In genomic region chr7:127578711-127579275, GRCh38 we compare ENCODE assay signal across 14 cellular contexts. TPM values are rescaled to one million over a fixed set of nuclear protein-coding genes. Genes with fewer than 3 reads are reported as not detected.
A peak's percentile ranks its signal among the peaks of the same experiment; 100 is the strongest.
DNase-seq lines count a peak whose midpoint lies in the region; ATAC-seq and TF ChIP-seq lines count a peak whose summit lies in the region.
"Had no signal": no experiment of that assay in that cellular context is flagged by ENCODE, and none has a peak within 500 bp of the region (broad histone marks: within the 10 kb centered on the region; RNA-seq: fewer than 3 reads in every experiment).

No MANE protein-coding gene starts in this region.

- TF ChIP-seq POLR2A in esophagus muscularis mucosa (IDR thresholded peaks at IDR 0.05; ENCODE audit: low read depth), result no peak

- no peak for TF ChIP-seq CTCF in esophagus muscularis mucosa (IDR thresholded peaks at IDR 0.05)

- ATAC-seq in stimulated activated naive B cell treated with anti-CD40 and anti-IgM and Interleukin-4, amounts not matched to agents 10 μg/mL and 1 μg/mL and 100 μg/mL, for 72 hours (replicated peaks), result no peak

- DNase-seq in EL (peak; percentile 68), NCI-H69 (lab: John Stamatoyannopoulos, UW) (peak; percentile 33), esophagus muscularis mucosa (ENCODE audit: extremely low spot score) (no peak), AG08396 (ENCODE audit: low spot score) (no peak)
- DNase-seq in stimulated activated naive B cell treated with anti-CD40 and anti-IgM and Interleukin-4, amounts not matched to agents 10 μg/mL and 1 μg/mL and 100 μg/mL, for 72 hours, result no peak
- no peak for DNase-seq in activated CD8-positive, alpha-beta memory T cell treated with anti-CD3 and anti-CD28 coated beads, Interleukin-2, amount 50 U/mL, for 48 hours
- DNase-seq: NCI-H1694 treated with DMSO at 0.1 percent for 48 hours, SIG-M5 had no signal

- intact Hi-C loops in esophagus muscularis mucosa (cut with DNase I), result no loop called here

- H3K4me1 ChIP-seq in esophagus muscularis mucosa (peaks cover 33 to 58% (median 50%) of the 10 kb centered on the region in 4 donors), subcutaneous abdominal adipose tissue (ENCODE audit: control insufficient read depth in 5 of 5, insufficient read depth in 5 of 5, low read length in 5 of 5) (peaks cover 7 to 46% (median 39%) of the 10 kb centered on the region in 5 donors)

- H3K9me3 Mint-ChIP-seq in stimulated activated naive B cell treated with anti-CD40 and anti-IgM and Interleukin-4, amounts not matched to agents 10 μg/mL and 1 μg/mL and 100 μg/mL, for 72 hours, result no peaks in the 10 kb centered on the region

- no peak overlapping the region for H3K27ac Mint-ChIP-seq in stimulated activated naive B cell treated with anti-CD40 and anti-IgM and Interleukin-4, amounts not matched to agents 10 μg/mL and 1 μg/mL and 100 μg/mL, for 72 hours

- H3K27ac ChIP-seq in esophagus muscularis mucosa (replicated peaks in 1 of 4) (peak overlapping the region; percentile 5 to 37 (median 12)), subcutaneous abdominal adipose tissue (ENCODE audit: low read depth, low read length) (peak overlapping the region; percentile 69)
- H3K27ac ChIP-seq: BLaER1 treated with 17β-estradiol and CSF1 and Interleukin-3, amounts not matched to agents 10 nM and 100 nM; KMS-11 had no signal

- H3K9me3 ChIP-seq in esophagus muscularis mucosa (no peaks in the 10 kb centered on the region), subcutaneous abdominal adipose tissue (ENCODE audit: control insufficient read depth in 5 of 5, low read length in 5 of 5) (no peaks in the 10 kb centered on the region)
- H3K9me3 ChIP-seq: HAP-1, MG63 had no signal

- no peak overlapping the region for H3K4me3 ChIP-seq in esophagus muscularis mucosa
- H3K4me3 ChIP-seq in subcutaneous abdominal adipose tissue (ENCODE audit: low read depth in 1 of 5, low read length in 5 of 5), result no peak overlapping the region
- H3K4me3 ChIP-seq: BLaER1 treated with 17β-estradiol and CSF1 and Interleukin-3, amounts not matched to agents 10 nM and 100 nM; GM12878; HAP-1; MG63 had no signal

- H3K4me1 Mint-ChIP-seq in stimulated activated naive B cell treated with anti-CD40 and anti-IgM and Interleukin-4, amounts not matched to agents 10 μg/mL and 1 μg/mL and 100 μg/mL, for 72 hours, result peaks cover 24 to 41% of the 10 kb centered on the region in 2 donors

- H3K27me3 ChIP-seq in esophagus muscularis mucosa, result no peaks in the 10 kb centered on the region
- no peaks in the 10 kb centered on the region for H3K27me3 ChIP-seq in subcutaneous abdominal adipose tissue (ENCODE audit: control insufficient read depth in 5 of 5, insufficient read depth in 4 of 5, low read length in 5 of 5)
- H3K27me3 ChIP-seq: BLaER1 treated with 17β-estradiol and CSF1 and Interleukin-3, amounts not matched to agents 10 nM and 100 nM; MG63 had no signal

- WGBS in esophagus muscularis mucosa, result 61% methylated on average over 4 of the region's 4 CpGs

- H3K27me3 Mint-ChIP-seq in stimulated activated naive B cell treated with anti-CD40 and anti-IgM and Interleukin-4, amounts not matched to agents 10 μg/mL and 1 μg/mL and 100 μg/mL, for 72 hours, result no peaks in the 10 kb centered on the region

- peaks cover 42 to 61% of the 10 kb centered on the region in 2 donors for H3K36me3 Mint-ChIP-seq in stimulated activated naive B cell treated with anti-CD40 and anti-IgM and Interleukin-4, amounts not matched to agents 10 μg/mL and 1 μg/mL and 100 μg/mL, for 72 hours

- H3K36me3 ChIP-seq in esophagus muscularis mucosa (peaks cover 14 to 48% (median 37%) of the 10 kb centered on the region in 4 donors), subcutaneous abdominal adipose tissue (ENCODE audit: control insufficient read depth in 5 of 5, insufficient read depth in 5 of 5, low read length in 5 of 5) (peaks cover 3 to 34% (median 28%) of the 10 kb centered on the region in 5 donors)

- no peak overlapping the region for H3K4me3 Mint-ChIP-seq in stimulated activated naive B cell treated with anti-CD40 and anti-IgM and Interleukin-4, amounts not matched to agents 10 μg/mL and 1 μg/mL and 100 μg/mL, for 72 hours

- no peak for TF ChIP-seq EP300 in esophagus muscularis mucosa (IDR thresholded peaks at IDR 0.05)

- H3K9ac ChIP-seq in subcutaneous abdominal adipose tissue (ENCODE audit: low read length in 5 of 5), result peak overlapping the region in 2 of 5 donors; percentile 4 to 35
- H3K9ac ChIP-seq: BLaER1 treated with 17β-estradiol and CSF1 and Interleukin-3, amounts not matched to agents 10 nM and 100 nM; KMS-11 had no signal

RNA-seq across cellular contexts. Expression of gene GCC1, which starts 6.6 kb away (rescaled TPM):
- total RNA-seq in esophagus muscularis mucosa, result 10 to 100 TPM; 11.6 to 17.3 (median 14.7) TPM

RNA-seq across cellular contexts. Expression of gene ARF5, which starts 9.4 kb away (rescaled TPM):
- total RNA-seq in esophagus muscularis mucosa, result 100 to 1,000 TPM; 117 to 180 (median 147) TPM

RNA-seq across cellular contexts. Expression of gene FSCN3, which starts 14.7 kb away (rescaled TPM):
- total RNA-seq in esophagus muscularis mucosa, result 1 to 10 TPM in 3 of 4 donors, under 1 TPM in 1; 0.66 to 4.6 (median 2.5) TPM

RNA-seq across cellular contexts. Expression of gene PAX4, which starts 39.1 kb away (rescaled TPM):
- total RNA-seq in esophagus muscularis mucosa, result not detected
- total RNA-seq: GM12878 had no signal

Comparison
In these comparisons a context has a peak if more than half of its experiments do, and no peak if none do; other contexts are left out.
1. DNase-seq: peak in EL (single experiment) and NCI-H69 (single experiment); none in esophagus muscularis mucosa (single experiment), AG08396 (single experiment), stimulated activated naive B cell treated with anti-CD40 and anti-IgM and Interleukin-4, amounts not matched to agents 10 μg/mL and 1 μg/mL and 100 μg/mL, for 72 hours (single experiment) and activated CD8-positive, alpha-beta memory T cell treated with anti-CD3 and anti-CD28 coated beads, Interleukin-2, amount 50 U/mL, for 48 hours (single experiment).